In the genomic region with DNA sequence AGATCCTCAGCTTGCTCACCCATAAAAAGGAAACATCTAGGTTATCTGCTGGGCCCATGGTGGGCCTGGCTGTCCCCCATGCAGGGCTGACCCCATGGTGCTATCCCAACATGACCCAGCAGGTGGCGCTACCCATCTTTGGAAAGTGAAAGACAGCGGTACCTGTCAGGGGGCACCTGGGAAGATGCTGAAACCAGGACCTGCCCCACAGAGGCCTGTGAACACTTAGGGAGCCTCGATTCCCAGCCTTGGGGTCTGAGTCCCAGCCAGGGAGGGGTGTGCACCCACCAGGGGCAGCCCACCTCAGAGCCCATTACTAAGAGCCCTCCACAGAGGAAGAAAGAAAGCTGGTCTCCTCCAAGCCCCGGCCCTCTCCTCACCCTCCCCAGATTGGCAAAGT, we compare ENCODE assay signal across 8 cellular contexts. TPM values are rescaled to one million over a fixed set of nuclear protein-coding genes. Genes with fewer than 3 reads are reported as not detected.
DNase-seq lines count a peak whose midpoint lies in the region; ATAC-seq, FAIRE-seq and TF ChIP-seq lines count a peak whose summit lies in the region.

No MANE protein-coding gene starts in this region.

- peak; percentile 59 for ATAC-seq in GM21619 (IDR thresholded peaks at IDR 0.05; ENCODE audit: unreplicated experiment)
- peak; percentile 51 to 83 (median 77) for ATAC-seq in pancreas
- peak; percentile 61 to 81 for ATAC-seq in upper lobe of left lung (ENCODE audit: low FRiP score in 2 of 2)

- H3K4me3 ChIP-seq in fibroblast of pulmonary artery (replicated peaks; ENCODE audit: low read depth, low read length) (no peak overlapping the region), pancreas (no peak overlapping the region), upper lobe of left lung (no peak overlapping the region)

- H3K27ac ChIP-seq in C4-2B: no peak overlapping the region
- no peak overlapping the region for H3K27ac ChIP-seq in pancreas
- H3K27ac ChIP-seq in upper lobe of left lung: no peak overlapping the region

- H3K4me1 ChIP-seq in pancreas: no peaks in the 10 kb centered on the region
- H3K4me1 ChIP-seq in upper lobe of left lung: peaks cover 0 to 11% (median 6%) of the 10 kb centered on the region in 4 donors

- H3K36me3 ChIP-seq in pancreas: peaks cover 4 to 71% (median 47%) of the 10 kb centered on the region in 3 donors
- H3K36me3 ChIP-seq in upper lobe of left lung: peaks cover 37 to 94% (median 83%) of the 10 kb centered on the region in 4 donors

- H3K27me3 ChIP-seq in pancreas (no peaks in the 10 kb centered on the region), upper lobe of left lung (no peaks in the 10 kb centered on the region)

- peak; percentile 55 for DNase-seq in NCI-H748 (lab: John Stamatoyannopoulos, UW; ENCODE audit: unreplicated experiment)
- peak; percentile 88 for DNase-seq in activated T-cell treated with anti-CD3 and anti-CD28 coated beads, Interleukin-2, amount 50 U/mL, for 1 hour
- DNase-seq in fibroblast of pulmonary artery (ENCODE audit: low read depth): peak; percentile 49
- peak; percentile 25 to 95 (median 69) for DNase-seq in pancreas
- DNase-seq in upper lobe of left lung: peak in 1 of 2 donors; percentile 49
- no peak for DNase-seq in HCEC 1CT

- H3K9me3 ChIP-seq in pancreas: no peaks in the 10 kb centered on the region
- no peaks in the 10 kb centered on the region for H3K9me3 ChIP-seq in upper lobe of left lung

- no peak for TF ChIP-seq EP300 in upper lobe of left lung (IDR thresholded peaks at IDR 0.05)

- WGBS in pancreas, 2 donors: 29 to 30% methylated on average over 4 of the region's 4 CpGs
- WGBS in upper lobe of left lung, 2 donors: 32% methylated on average over 4 of the region's 4 CpGs

- peak; percentile 95 for TF ChIP-seq CTCF in C4-2B (conservative IDR thresholded peaks at IDR 0.05)
- TF ChIP-seq CTCF in fibroblast of pulmonary artery (IDR thresholded peaks at IDR 0.05; ENCODE audit: low read length, missing control alignments): peak; percentile 88
- TF ChIP-seq CTCF in pancreas (IDR thresholded peaks at IDR 0.05): peak; percentile 76 to 91 (median 87)
- TF ChIP-seq CTCF in upper lobe of left lung (IDR thresholded peaks at IDR 0.05): peak; percentile 90 to 94 (median 92)

- TF ChIP-seq POLR2A in upper lobe of left lung (IDR thresholded peaks at IDR 0.05): no peak

- intact Hi-C loops in pancreas (cut with DNase I): loop anchor here in 2 of 3 donors (5.0 kb wide), 1 partner anchor 76 kb away; no protein-coding TSS in a partner anchor

- no peak for FAIRE-seq in pancreas (lab: Jason Lieb, UNC)

RNA-seq across cellular contexts. Expression of gene IPPK, which starts 46.6 kb away (rescaled TPM):
- total RNA-seq in pancreas (1 to 10 TPM; 1.9 to 3.9 (median 2.6) TPM), upper lobe of left lung (10 to 100 TPM in 2 of 6 donors, 1 to 10 TPM in 4; 4.7 to 16.6 (median 6.5) TPM)
- 1 to 10 TPM; 3.7 to 6.5 TPM for polyA plus RNA-seq in pancreas

RNA-seq across cellular contexts. Expression of gene BICD2, which starts 48.1 kb away (rescaled TPM):
- 10 to 100 TPM in 1 of 6 donors, 1 to 10 TPM in 5; 5.6 to 13.2 (median 6.5) TPM for total RNA-seq in pancreas
- polyA plus RNA-seq in pancreas: 1 to 10 TPM; 4.9 to 5.4 TPM
- total RNA-seq in upper lobe of left lung: 10 to 100 TPM; 33.8 to 50.1 (median 45.1) TPM
